Comparison of ENCODE assay signal across 3 cellular contexts in genomic region chr11:43723617-43724016, GRCh38.
TF ChIP-seq lines count a peak whose summit lies in the region.

No MANE protein-coding gene starts in this region.

TF ChIP-seq in GM12878, 131 proteins besides CTCF, POLR2A, EP300 and RAD21:
- TF ChIP-seq MEF2A (IDR thresholded peaks at IDR 0.05; ENCODE audit: insufficient read depth, low read depth, low read length) (peak; percentile 94), ETV6 (conservative IDR thresholded peaks at IDR 0.05 in 1 of 2, IDR thresholded peaks at IDR 0.05 in 1 of 2; ENCODE audit: borderline replicate concordance in 1 of 2, low read depth in 1 of 2) (no peak), RUNX3 (IDR thresholded peaks at IDR 0.05; ENCODE audit: low read length) (peak; percentile 37; the same call in 1 of the 2 replicates), MEF2B (IDR thresholded peaks at IDR 0.05; ENCODE audit: partially characterized antibody, poor library complexity, severe bottlenecking) (peak; percentile 71), PKNOX1 (IDR thresholded peaks at IDR 0.05) (peak; percentile 63; the same call in 1 of the 2 replicates), JUNB (IDR thresholded peaks at IDR 0.05) (0 out of 2 replicates have a peak, but pooled peaks have one; percentile 15), NBN (IDR thresholded peaks at IDR 0.05) (no peak), ZSCAN29 (IDR thresholded peaks at IDR 0.05) (no peak), NFIC (IDR thresholded peaks at IDR 0.05; ENCODE audit: low read depth, low read length) (peak; percentile 42; the same call in 1 of the 2 replicates)
- TF ChIP-seq, protein P1, sequence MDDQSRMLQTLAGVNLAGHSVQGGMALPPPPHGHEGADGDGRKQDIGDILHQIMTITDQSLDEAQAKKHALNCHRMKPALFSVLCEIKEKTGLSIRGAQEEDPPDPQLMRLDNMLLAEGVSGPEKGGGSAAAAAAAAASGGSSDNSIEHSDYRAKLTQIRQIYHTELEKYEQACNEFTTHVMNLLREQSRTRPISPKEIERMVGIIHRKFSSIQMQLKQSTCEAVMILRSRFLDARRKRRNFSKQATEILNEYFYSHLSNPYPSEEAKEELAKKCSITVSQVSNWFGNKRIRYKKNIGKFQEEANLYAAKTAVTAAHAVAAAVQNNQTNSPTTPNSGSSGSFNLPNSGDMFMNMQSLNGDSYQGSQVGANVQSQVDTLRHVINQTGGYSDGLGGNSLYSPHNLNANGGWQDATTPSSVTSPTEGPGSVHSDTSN (IDR thresholded peaks at IDR 0.05; ENCODE audit: insufficient replicate concordance, low read depth, low read length) = peak; percentile 33

TF ChIP-seq in neural cell, 6 proteins besides CTCF, POLR2A, EP300 and RAD21:
- peak; percentile 66 for TF ChIP-seq POLR2AphosphoS5 (IDR thresholded peaks at IDR 0.05)
- no peak for TF ChIP-seq TAF1 (IDR thresholded peaks at IDR 0.05; ENCODE audit: low read depth)
- no peak for TF ChIP-seq EZH2 (IDR thresholded peaks at IDR 0.05; ENCODE audit: borderline replicate concordance, insufficient read depth, low read length, poor library complexity, severe bottlenecking)
- TF ChIP-seq SMC3 (conservative IDR thresholded peaks at IDR 0.05; ENCODE audit: poor library complexity) = peak; percentile 43
- TF ChIP-seq MXI1 (conservative IDR thresholded peaks at IDR 0.05; ENCODE audit: poor library complexity, severe bottlenecking) = no peak
- TF ChIP-seq, protein P2, sequence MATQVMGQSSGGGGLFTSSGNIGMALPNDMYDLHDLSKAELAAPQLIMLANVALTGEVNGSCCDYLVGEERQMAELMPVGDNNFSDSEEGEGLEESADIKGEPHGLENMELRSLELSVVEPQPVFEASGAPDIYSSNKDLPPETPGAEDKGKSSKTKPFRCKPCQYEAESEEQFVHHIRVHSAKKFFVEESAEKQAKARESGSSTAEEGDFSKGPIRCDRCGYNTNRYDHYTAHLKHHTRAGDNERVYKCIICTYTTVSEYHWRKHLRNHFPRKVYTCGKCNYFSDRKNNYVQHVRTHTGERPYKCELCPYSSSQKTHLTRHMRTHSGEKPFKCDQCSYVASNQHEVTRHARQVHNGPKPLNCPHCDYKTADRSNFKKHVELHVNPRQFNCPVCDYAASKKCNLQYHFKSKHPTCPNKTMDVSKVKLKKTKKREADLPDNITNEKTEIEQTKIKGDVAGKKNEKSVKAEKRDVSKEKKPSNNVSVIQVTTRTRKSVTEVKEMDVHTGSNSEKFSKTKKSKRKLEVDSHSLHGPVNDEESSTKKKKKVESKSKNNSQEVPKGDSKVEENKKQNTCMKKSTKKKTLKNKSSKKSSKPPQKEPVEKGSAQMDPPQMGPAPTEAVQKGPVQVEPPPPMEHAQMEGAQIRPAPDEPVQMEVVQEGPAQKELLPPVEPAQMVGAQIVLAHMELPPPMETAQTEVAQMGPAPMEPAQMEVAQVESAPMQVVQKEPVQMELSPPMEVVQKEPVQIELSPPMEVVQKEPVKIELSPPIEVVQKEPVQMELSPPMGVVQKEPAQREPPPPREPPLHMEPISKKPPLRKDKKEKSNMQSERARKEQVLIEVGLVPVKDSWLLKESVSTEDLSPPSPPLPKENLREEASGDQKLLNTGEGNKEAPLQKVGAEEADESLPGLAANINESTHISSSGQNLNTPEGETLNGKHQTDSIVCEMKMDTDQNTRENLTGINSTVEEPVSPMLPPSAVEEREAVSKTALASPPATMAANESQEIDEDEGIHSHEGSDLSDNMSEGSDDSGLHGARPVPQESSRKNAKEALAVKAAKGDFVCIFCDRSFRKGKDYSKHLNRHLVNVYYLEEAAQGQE (IDR thresholded peaks at IDR 0.05; ENCODE audit: borderline replicate concordance) = peak; percentile 41

TF ChIP-seq in WTC11, 78 proteins besides CTCF, POLR2A, EP300 and RAD21:
- no peak for TF ChIP-seq NR2C2 (CRISPR knock-in tag; IDR thresholded peaks at IDR 0.05)
- TF ChIP-seq ZBTB21 (CRISPR knock-in tag; IDR thresholded peaks at IDR 0.05; ENCODE audit: borderline replicate concordance) = no peak
- TF ChIP-seq, protein P3, sequence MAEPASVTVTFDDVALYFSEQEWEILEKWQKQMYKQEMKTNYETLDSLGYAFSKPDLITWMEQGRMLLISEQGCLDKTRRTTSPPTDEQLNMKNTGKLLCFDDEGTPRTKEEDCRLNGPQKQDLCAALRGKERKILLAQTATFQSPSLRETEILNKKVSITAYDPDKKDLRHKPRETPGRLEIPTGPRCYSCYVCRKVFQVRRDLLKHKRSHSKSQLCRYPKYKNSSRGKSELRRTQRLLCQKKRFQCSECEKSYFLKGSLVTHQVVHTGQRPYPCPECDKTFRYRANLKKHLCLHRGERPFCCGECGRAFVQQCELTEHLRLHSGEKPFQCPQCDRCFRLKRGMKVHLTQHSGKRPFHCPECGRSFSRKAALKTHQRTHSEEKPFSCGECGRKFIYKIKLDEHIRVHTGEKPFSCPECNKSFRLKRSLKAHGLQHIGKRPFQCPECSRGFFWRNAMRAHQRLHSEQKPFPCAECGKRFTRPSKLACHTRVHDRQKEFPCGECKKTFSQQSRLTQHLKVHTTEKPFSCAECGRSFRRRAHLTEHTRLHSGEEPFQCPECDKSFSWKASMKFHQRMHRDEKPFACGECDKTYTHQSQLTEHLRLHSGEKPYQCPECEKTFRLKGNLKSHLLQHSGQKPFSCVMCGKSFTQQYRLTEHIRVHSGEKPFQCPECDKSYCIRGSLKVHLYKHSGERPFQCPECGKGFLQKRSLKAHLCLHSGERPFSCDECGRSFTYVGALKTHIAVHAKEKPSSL (CRISPR knock-in tag; conservative IDR thresholded peaks at IDR 0.05) = no peak
- no peak for TF ChIP-seq GABPB1 (CRISPR knock-in tag; IDR thresholded peaks at IDR 0.05)
- no peak for TF ChIP-seq ZMAT4 (CRISPR knock-in tag; IDR thresholded peaks at IDR 0.05)
- no peak for TF ChIP-seq ATF3 (CRISPR knock-in tag; conservative IDR thresholded peaks at IDR 0.05)
- TF ChIP-seq TEAD4 (CRISPR knock-in tag; IDR thresholded peaks at IDR 0.05) = no peak
- no peak for TF ChIP-seq SMAD3 (CRISPR knock-in tag; IDR thresholded peaks at IDR 0.05; ENCODE audit: borderline replicate concordance)
- no peak for TF ChIP-seq CREM (CRISPR knock-in tag; IDR thresholded peaks at IDR 0.05)
- TF ChIP-seq ESRRA (CRISPR knock-in tag; IDR thresholded peaks at IDR 0.05; ENCODE audit: borderline replicate concordance) = no peak
- no peak for TF ChIP-seq SOX15 (CRISPR knock-in tag; IDR thresholded peaks at IDR 0.05)
- no peak for TF ChIP-seq TCF7 (CRISPR knock-in tag; IDR thresholded peaks at IDR 0.05; ENCODE audit: low read depth)
- no peak for TF ChIP-seq ZNF138 (CRISPR knock-in tag; conservative IDR thresholded peaks at IDR 0.05)
- TF ChIP-seq ZNF423 (CRISPR knock-in tag; IDR thresholded peaks at IDR 0.05) = no peak
- TF ChIP-seq, protein P4, sequence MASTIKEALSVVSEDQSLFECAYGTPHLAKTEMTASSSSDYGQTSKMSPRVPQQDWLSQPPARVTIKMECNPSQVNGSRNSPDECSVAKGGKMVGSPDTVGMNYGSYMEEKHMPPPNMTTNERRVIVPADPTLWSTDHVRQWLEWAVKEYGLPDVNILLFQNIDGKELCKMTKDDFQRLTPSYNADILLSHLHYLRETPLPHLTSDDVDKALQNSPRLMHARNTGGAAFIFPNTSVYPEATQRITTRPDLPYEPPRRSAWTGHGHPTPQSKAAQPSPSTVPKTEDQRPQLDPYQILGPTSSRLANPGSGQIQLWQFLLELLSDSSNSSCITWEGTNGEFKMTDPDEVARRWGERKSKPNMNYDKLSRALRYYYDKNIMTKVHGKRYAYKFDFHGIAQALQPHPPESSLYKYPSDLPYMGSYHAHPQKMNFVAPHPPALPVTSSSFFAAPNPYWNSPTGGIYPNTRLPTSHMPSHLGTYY (CRISPR knock-in tag; IDR thresholded peaks at IDR 0.05) = no peak
- TF ChIP-seq ZSCAN18 (CRISPR knock-in tag; IDR thresholded peaks at IDR 0.05) = no peak
- no peak for TF ChIP-seq PRRX2 (CRISPR knock-in tag; IDR thresholded peaks at IDR 0.05)
